In the genomic region with DNA sequence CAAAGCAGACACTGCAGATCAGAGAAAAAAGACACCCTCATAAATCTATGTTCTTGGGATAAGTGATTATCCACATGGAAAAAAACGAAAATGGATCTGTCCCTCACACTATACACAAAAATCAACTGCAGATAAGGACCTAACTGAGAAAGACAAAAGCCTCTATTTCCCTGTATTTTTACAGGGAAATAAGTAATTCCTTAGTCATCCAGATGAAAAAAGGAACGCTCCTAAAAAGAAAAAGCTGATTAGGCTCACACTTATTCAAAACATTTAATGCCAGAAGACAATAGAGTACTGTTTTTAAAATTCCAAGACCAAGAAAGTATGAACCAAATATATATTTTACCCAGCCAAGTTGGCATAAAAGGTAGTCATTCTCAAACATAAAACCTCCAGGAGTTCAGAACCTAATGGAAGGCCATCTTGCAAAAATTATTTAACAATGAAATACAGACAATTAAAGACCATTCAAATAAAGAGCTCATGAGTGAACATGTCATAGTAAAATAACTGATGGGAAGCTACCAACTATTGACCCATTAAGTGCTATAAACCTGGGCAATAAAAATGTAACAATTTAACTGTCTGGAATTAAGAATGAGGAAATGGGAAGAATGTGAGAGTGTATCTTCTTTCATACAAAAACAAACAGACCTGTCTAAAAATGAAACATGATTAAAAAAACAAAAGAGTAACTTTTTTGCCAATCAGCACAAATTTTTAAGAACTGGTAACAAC, we compare ENCODE assay signal across 19 cellular contexts. TPM values are rescaled to one million over a fixed set of nuclear protein-coding genes. Genes with fewer than 3 reads are reported as not detected.
DNase-seq lines count a peak whose midpoint lies in the region; ATAC-seq, FAIRE-seq and TF ChIP-seq lines count a peak whose summit lies in the region.
"Had no signal": no experiment of that assay in that cellular context is flagged by ENCODE, and none has a peak within 500 bp of the region (broad histone marks: within the 10 kb centered on the region; RNA-seq: fewer than 3 reads in every experiment).

No MANE protein-coding gene starts in this region.

- CTCF ChIA-PET in HepG2 (lab: Yijun Ruan, JAX; ENCODE audit: low intra/inter-chr PET ratio, low total read pairs) (no interaction called here), K562 (lab: Yijun Ruan, JAX; ENCODE audit: low intra/inter-chr PET ratio) (no interaction called here)

- no peak overlapping the region for H3K4me3 ChIP-seq in HepG2 (replicated peaks in 1 of 3; ENCODE audit: insufficient read depth in 1 of 3, low read depth in 2 of 3, low read length in 3 of 3)
- H3K4me3 ChIP-seq in right lobe of liver = no peak overlapping the region
- H3K4me3 ChIP-seq in K562 = no peak overlapping the region
- no peak overlapping the region for H3K4me3 ChIP-seq in fibroblast of the aortic adventitia (ENCODE audit: low read depth, low read length)

- H3K27me3 ChIP-seq in HepG2 (ENCODE audit: control insufficient read depth in 1 of 2, insufficient read depth in 2 of 2, low read length in 2 of 2) = no peaks in the 10 kb centered on the region
- H3K27me3 ChIP-seq in right lobe of liver = no peaks in the 10 kb centered on the region
- no peaks in the 10 kb centered on the region for H3K27me3 ChIP-seq in K562 (ENCODE audit: control insufficient read depth in 2 of 2, insufficient read depth in 2 of 2, low read length in 2 of 2)

- H3K36me3 ChIP-seq in HepG2 (replicated peaks in 1 of 2; ENCODE audit: control insufficient read depth in 1 of 2, insufficient read depth in 2 of 2, low read length in 2 of 2) (peaks cover 10 to 42% of the 10 kb centered on the region in 2 experiments), right lobe of liver (peaks cover 0 to 5% (median 0%) of the 10 kb centered on the region in 4 donors), K562 (ENCODE audit: control insufficient read depth, insufficient read depth, low read length) (peaks cover 5% of the 10 kb centered on the region; the same call in 1 of the 3 replicates)

- TF ChIP-seq CTCF in HepG2 (CRISPR knock-in tag; IDR thresholded peaks at IDR 0.05) = no peak
- no peak for TF ChIP-seq CTCF in right lobe of liver (IDR thresholded peaks at IDR 0.05)
- TF ChIP-seq CTCF in K562 (IDR thresholded peaks at IDR 0.05 in 2 of 3, conservative IDR thresholded peaks at IDR 0.05 in 1 of 3; ENCODE audit: insufficient read depth in 2 of 3, low read depth in 1 of 3, low read length in 3 of 3) = no peak
- no peak for TF ChIP-seq CTCF in fibroblast of the aortic adventitia (IDR thresholded peaks at IDR 0.05; ENCODE audit: insufficient read depth, low read length)

- ATAC-seq in HepG2 (no peak), right lobe of liver (no peak), K562 (no peak), HG03521 (IDR thresholded peaks at IDR 0.05; ENCODE audit: unreplicated experiment) (no peak)

- TF ChIP-seq POLR2A in HepG2 (IDR thresholded peaks at IDR 0.05; ENCODE audit: insufficient read depth in 1 of 2, low read depth in 2 of 2, low read length in 2 of 2) = no peak
- TF ChIP-seq POLR2A in right lobe of liver (IDR thresholded peaks at IDR 0.05) = no peak
- no peak for TF ChIP-seq POLR2A in K562 (conservative IDR thresholded peaks at IDR 0.05)

- intact Hi-C loops in HepG2 (cut with micrococcal nuclease; ENCODE audit: unreplicated experiment) (no loop called here), right lobe of liver (cut with DNase I) (no loop called here), K562 (cut with micrococcal nuclease) (no loop called here)

- no peak for TF ChIP-seq EP300 in HepG2 (IDR thresholded peaks at IDR 0.05; ENCODE audit: low read depth in 2 of 2, low read length in 2 of 2)
- TF ChIP-seq EP300 in HepG2 (CRISPR knock-in tag; IDR thresholded peaks at IDR 0.05; ENCODE audit: borderline replicate concordance) = no peak
- no peak for TF ChIP-seq EP300 in K562 (IDR thresholded peaks at IDR 0.05; ENCODE audit: low read length)

- H3K9ac ChIP-seq in HepG2 (ENCODE audit: insufficient read depth, low read depth, low read length) (no peak overlapping the region), K562 (ENCODE audit: insufficient read depth in 1 of 2, low read depth in 2 of 2, low read length in 2 of 2) (no peak overlapping the region)

- peaks cover 3% of the 10 kb centered on the region; the same call in 1 of the 2 replicates for H4K20me1 ChIP-seq in HepG2 (ENCODE audit: insufficient read depth, low read length)
- no peaks in the 10 kb centered on the region for H4K20me1 ChIP-seq in K562 (replicated peaks; ENCODE audit: control insufficient read depth, insufficient read depth, low read length)

- no peak for TF ChIP-seq RAD21 in HepG2 (CRISPR knock-in tag; IDR thresholded peaks at IDR 0.05)
- no peak for TF ChIP-seq RAD21 in K562 (CRISPR knock-in tag; conservative IDR thresholded peaks at IDR 0.05 in 1 of 2, IDR thresholded peaks at IDR 0.05 in 1 of 2)

- H3K79me2 ChIP-seq in HepG2 (ENCODE audit: insufficient read depth, low read length) (peaks cover 41% of the 10 kb centered on the region), K562 (ENCODE audit: control insufficient read depth, insufficient read depth, low read length) (no peaks in the 10 kb centered on the region)

- POLR2A ChIA-PET in HepG2 (lab: Yijun Ruan, JAX) = interaction anchor here (0.5 kb wide), 1 partner anchor 14 kb away, joined by 3 read pairs; no protein-coding TSS in a partner anchor
- POLR2A ChIA-PET in K562 (lab: Yijun Ruan, JAX) = no interaction called here

- 84% methylated on average over 2 of the region's 2 CpGs for WGBS in HepG2 (ENCODE audit: low lambda C conversion rate)
- WGBS in right lobe of liver (ENCODE audit: insufficient coverage, low coverage, low lambda C conversion rate, missing lambda C conversion rate) = 63% methylated on average over 2 of the region's 2 CpGs
- whole genome bisulfite sequencing in K562 (ENCODE audit: insufficient coverage, low coverage, missing lambda C conversion rate) = 32% methylated on average over 2 of the region's 2 CpGs

- BruUV-seq in HepG2 (replicated peaks; lab: Mats Ljungman, UMichigan) (no TSS peak), K562 (replicated peaks; lab: Mats Ljungman, UMichigan) (no TSS peak)

- H3K9me1 ChIP-seq in K562 (ENCODE audit: control insufficient read depth, insufficient read depth, low read length) = no peaks in the 10 kb centered on the region

- FAIRE-seq in HepG2 (lab: Jason Lieb, UNC) (no peak), K562 (lab: Jason Lieb, UNC) (no peak)
- FAIRE-seq: HTR-8/SVneo had no signal

- in situ Hi-C loops in HepG2 (cut with HindIII; ENCODE audit: extremely low pct_ligation_motif_present, low pct_unique_long_range_greater_than_20kb) = no loop called here
- in situ Hi-C loops in K562 (cut with MboI) = loop anchor here (25.0 kb wide), 1 partner anchor 1387 kb away; a partner anchor contains a TSS

- H3K4me2 ChIP-seq in HepG2 (ENCODE audit: low read depth, low read length) = no peak overlapping the region
- no peak overlapping the region for H3K4me2 ChIP-seq in K562 (ENCODE audit: insufficient read depth, low read length)

- H2AFZ ChIP-seq in HepG2 (ENCODE audit: low read length) = no peak overlapping the region
- H2AFZ ChIP-seq in K562 (ENCODE audit: low read depth, low read length) = no peak overlapping the region

- peaks cover 6% of the 10 kb centered on the region; the same call in 1 of the 2 replicates for H3K9me3 ChIP-seq in HepG2 (ENCODE audit: low read length)
- no peaks in the 10 kb centered on the region for H3K9me3 ChIP-seq in right lobe of liver
- H3K9me3 ChIP-seq in K562 (replicated peaks; ENCODE audit: control insufficient read depth, insufficient read depth, low read depth, low read length) = no peaks in the 10 kb centered on the region

- H3K27ac ChIP-seq in HepG2 (ENCODE audit: extremely low read length, insufficient read depth, low read length) (no peak overlapping the region), right lobe of liver (no peak overlapping the region), K562 (ENCODE audit: extremely low read depth, low read depth, low read length) (no peak overlapping the region)
- H3K27ac ChIP-seq: C4-2B had no signal

- DNase-seq in HepG2 (ENCODE audit: low spot score) = no peak
- DNase-seq in right lobe of liver = no peak
- no peak for DNase-seq in K562 (ENCODE audit: extremely low read depth in 1 of 4, low spot score in 3 of 4)
- DNase-seq in fibroblast of the aortic adventitia (ENCODE audit: low read depth) = peak; percentile 53
- no peak for DNase-seq in activated gamma-delta T cell treated with Interleukin-2 at 50 U/mL for 16 hours
- DNase-seq in NCI-H524 (lab: John Stamatoyannopoulos, UW) = no peak
- no peak for DNase-seq in A172 (ENCODE audit: low spot score)
- DNase-seq: 8988T, Caco-2, H9, KG1, MM.1S, NCI-H2029, NCI-H510A treated with DMSO at 0.1 percent for 48 hours, SHP77 treated with DMSO at 0.1 percent for 48 hours, SW 1271 had no signal

- no peaks in the 10 kb centered on the region for H3K4me1 ChIP-seq in HepG2 (ENCODE audit: insufficient read depth, low read length)
- H3K4me1 ChIP-seq in right lobe of liver = no peaks in the 10 kb centered on the region
- H3K4me1 ChIP-seq in K562 (replicated peaks in 1 of 2; ENCODE audit: control insufficient read depth in 2 of 2, insufficient read depth in 2 of 2, low read length in 2 of 2) = no peaks in the 10 kb centered on the region
- H3K4me1 ChIP-seq: Caco-2 had no signal

RNA-seq across cellular contexts. Expression of a gene that starts 20.4 kb away (rescaled TPM):
- total RNA-seq in HepG2 (2016; rRNA removed; fragmentation: Illumina TruSeq; extraction: Trizol) (126 and 170 TPM in 2 replicates), right lobe of liver (1 to 10 TPM; 3.7 to 7.6 (median 6.8) TPM), K562 (2014; rRNA removed) (21.1 and 25.4 TPM in 2 replicates), K562 (2014; rRNA removed; fragmentation: Illumina TruSeq; extraction: Trizol) (38.5 and 40.1 TPM in 2 replicates), K562 (2015; rRNA removed; fragmentation: Illumina TruSeq; extraction: Trizol) (43.2 and 46.3 TPM in 2 replicates), K562 (2021) (32.1 and 35.0 TPM in 2 replicates), fibroblast of the aortic adventitia (ENCODE audit: low replicate concordance) (62.0 and 174 TPM in 2 replicates)
- total RNA-seq in HepG2 (2016; cell fraction: cytosol; rRNA removed; fragmentation: Illumina TruSeq; extraction: Trizol; ENCODE audit: low read depth) = 73.6 and 81.4 TPM in 2 replicates
- total RNA-seq in HepG2 (2016; cell fraction: insoluble cytoplasmic fraction; rRNA removed; fragmentation: Illumina TruSeq; extraction: Trizol) = 127 and 163 TPM in 2 replicates
- total RNA-seq in HepG2 (2016; cell fraction: membrane; rRNA removed; fragmentation: Illumina TruSeq; extraction: Trizol) = 33.8 and 41.6 TPM in 2 replicates
- total RNA-seq in HepG2 (2016; cell fraction: nucleus; rRNA removed; fragmentation: Illumina TruSeq; extraction: Trizol) = 77.5 and 82.3 TPM in 2 replicates
- polyA plus RNA-seq in HepG2 (2011; rRNA removed) (71.9 and 105 TPM in 2 replicates), K562 (2011; rRNA removed) (50.4 and 71.7 TPM in 2 replicates), K562 (2014; fragmentation: Illumina TruSeq; extraction: Trizol) (35.1 and 41.9 TPM in 2 replicates), K562 (2014; fragmentation: Nextera tagmentation; extraction: Ambion mirVana) (10 to 100 TPM; 47.0 to 53.9 TPM), K562 (2014; rRNA removed) (29.4 and 39.3 TPM in 2 replicates)
- 84.4 and 86.8 TPM in 2 replicates for polyA plus RNA-seq in HepG2 (2011; cell fraction: cytosol; rRNA removed)
- 50.7 and 63.9 TPM in 2 replicates for polyA plus RNA-seq in HepG2 (2011; cell fraction: nucleus; rRNA removed)
- 64.1 and 73.2 TPM in 2 replicates for polyA plus RNA-seq in HepG2 (2012)
- polyA plus RNA-seq in HepG2 (2016; cell fraction: cytosol; fragmentation: Illumina TruSeq; extraction: Trizol; ENCODE audit: low read depth) = 4.8 and 5.5 TPM in 2 replicates
- polyA plus RNA-seq in HepG2 (2016; cell fraction: insoluble cytoplasmic fraction; fragmentation: Illumina TruSeq; extraction: Trizol; ENCODE audit: low read depth) = 147 and 149 TPM in 2 replicates
- 9.3 and 13.3 TPM in 2 replicates for polyA plus RNA-seq in HepG2 (2016; cell fraction: membrane; fragmentation: Illumina TruSeq; extraction: Trizol; ENCODE audit: low read depth)
- polyA plus RNA-seq in HepG2 (2016; cell fraction: nucleus; fragmentation: Illumina TruSeq; extraction: Trizol; ENCODE audit: insufficient read depth, low read depth) = 67.7 and 74.4 TPM in 2 replicates
- polyA minus RNA-seq in HepG2 (2011; rRNA and poly(A)+ RNA removed; ENCODE audit: low replicate concordance) = 32.2 and 93.6 TPM in 2 replicates
- polyA minus RNA-seq in HepG2 (2011; cell fraction: cytosol; rRNA and poly(A)+ RNA removed) = 53.5 and 55.5 TPM in 2 replicates
- 75.1 and 79.7 TPM in 2 replicates for polyA minus RNA-seq in HepG2 (2011; cell fraction: nucleus; rRNA and poly(A)+ RNA removed)
- 12.8 and 15.1 TPM in 2 replicates for total RNA-seq in K562 (2011; cell fraction: chromatin; rRNA removed; ENCODE audit: low replicate concordance)
- total RNA-seq in K562 (2011; cell fraction: nucleolus; rRNA removed) = 6.0 and 7.2 TPM in 2 replicates
- 10.0 and 11.5 TPM in 2 replicates for total RNA-seq in K562 (2011; cell fraction: nucleoplasm; rRNA removed)
- 19.6 and 57.1 TPM in 2 replicates for polyA plus RNA-seq in K562 (2011; cell fraction: cytosol; rRNA removed)
- 19.9 and 48.8 TPM in 2 replicates for polyA plus RNA-seq in K562 (2011; cell fraction: nucleus; rRNA removed)
- polyA plus RNA-seq in K562 (2012) = 49.9 and 59.4 TPM in 2 replicates
- polyA minus RNA-seq in K562 (2011; rRNA and poly(A)+ RNA removed) = 59.5 and 115 TPM in 2 replicates
- 20.5 and 26.2 TPM in 2 replicates for polyA minus RNA-seq in K562 (2011; cell fraction: cytosol; rRNA and poly(A)+ RNA removed)
- polyA minus RNA-seq in K562 (2011; cell fraction: nucleus; rRNA and poly(A)+ RNA removed) = 16.0 and 48.9 TPM in 2 replicates
- 62.3 and 71.9 TPM in 2 replicates for total RNA-seq in A172 (2014; rRNA removed; shearing (Covaris generic))
